In genomic region chrX:41559662-41560061, GRCh38 we compare ENCODE assay signal across 8 cellular contexts.
DNase-seq lines count a peak whose midpoint lies in the region; ATAC-seq and TF ChIP-seq lines count a peak whose summit lies in the region.

No MANE protein-coding gene starts in this region.

- no peaks in the 10 kb centered on the region for H3K9me3 ChIP-seq in GM23248 (ENCODE audit: low read depth)
- H3K9me3 ChIP-seq in spleen = no peaks in the 10 kb centered on the region

- TF ChIP-seq CTCF in foreskin fibroblast (IDR thresholded peaks at IDR 0.05; ENCODE audit: low read depth, low read length) (no peak), spleen (IDR thresholded peaks at IDR 0.05 in 8 of 11, conservative IDR thresholded peaks at IDR 0.05 in 3 of 11) (no peak)

- no peaks in the 10 kb centered on the region for H3K9me2 ChIP-seq in GM23248 (ENCODE audit: insufficient read depth)

- intact Hi-C loops in spleen (cut with DNase I; ENCODE audit: low total_unique reads) = loop anchor here (10.0 kb wide), 1 partner anchor 195 kb away; no protein-coding TSS in a partner anchor

- H3K36me3 ChIP-seq in GM23248 (ENCODE audit: low read depth) (no peaks in the 10 kb centered on the region), spleen (no peaks in the 10 kb centered on the region)

- H3F3A ChIP-seq in GM23248 (ENCODE audit: insufficient read depth) = peaks cover 13% of the 10 kb centered on the region

- no peaks in the 10 kb centered on the region for H3K27me3 ChIP-seq in GM23248 (replicated peaks; ENCODE audit: insufficient read depth)
- H3K27me3 ChIP-seq in spleen (replicated peaks in 1 of 7) = no peaks in the 10 kb centered on the region

- peak overlapping the region; percentile 12 for H3K4me2 ChIP-seq in GM23248 (ENCODE audit: unreplicated experiment)

- H2AFZ ChIP-seq in GM23248 = no peak overlapping the region; the same call in 1 of the 2 replicates

- in situ Hi-C loops in GM23248 (cut with MboI) = loop anchor here (25.0 kb wide), 1 partner anchor 178 kb away; no protein-coding TSS in a partner anchor

- TF ChIP-seq POLR2A in spleen (IDR thresholded peaks at IDR 0.05) = no peak

- H3K9ac ChIP-seq in GM23248 = peak overlapping the region; percentile 64

- 0 to 3% methylated on average over 2 to 5 of the region's 5 CpGs for WGBS in GM23248 (ENCODE audit: low coverage in 1 of 2, low lambda C conversion rate in 2 of 2, missing lambda C conversion rate in 2 of 2), 2 experiments
- 36 to 64% (median 55%) methylated on average over 5 of the region's 5 CpGs for WGBS in spleen, 5 donors

- no peak overlapping the region for H3K4me3 ChIP-seq in GM23248
- H3K4me3 ChIP-seq in foreskin fibroblast (ENCODE audit: low read depth in 1 of 2, low read length in 2 of 2) = no peak overlapping the region
- no peak overlapping the region for H3K4me3 ChIP-seq in spleen

- ATAC-seq in HG03135 (IDR thresholded peaks at IDR 0.05; ENCODE audit: unreplicated experiment) = no peak
- ATAC-seq in GM18873 (IDR thresholded peaks at IDR 0.05; ENCODE audit: low FRiP score, unreplicated experiment) = no peak

- H3K27ac ChIP-seq in GM23248 (peak overlapping the region; percentile 78), spleen (peak overlapping the region in 5 of 8 donors; percentile 23 to 70 (median 65))

- H4K20me1 ChIP-seq in GM23248 (ENCODE audit: insufficient read depth) = no peaks in the 10 kb centered on the region

- H3K4me1 ChIP-seq in GM23248 (ENCODE audit: insufficient read depth) (peaks cover 27% of the 10 kb centered on the region), spleen (peaks cover 0 to 51% (median 24%) of the 10 kb centered on the region in 6 donors)

- H3K79me2 ChIP-seq in GM23248 (ENCODE audit: insufficient read depth) = no peaks in the 10 kb centered on the region

- DNase-seq in GM23248 (peak; percentile 74), foreskin fibroblast (peak; percentile 78 to 80), spleen (no peak), NOMO-1 treated with DMSO at 0.1 percent for 48 hours (lab: John Stamatoyannopoulos, UW; ENCODE audit: unreplicated experiment) (no peak), cortex of kidney (lab: John Stamatoyannopoulos, UW) (no peak)
- DNase-seq in activated CD4-positive, alpha-beta T cell treated with anti-CD3 and anti-CD28 coated beads for 48 hours = peak; percentile 11

Comparison
In these comparisons a context has a peak if more than half of its experiments do, and no peak if none do; other contexts are left out.
1. DNase-seq: peak in GM23248 (single experiment), activated CD4-positive, alpha-beta T cell treated with anti-CD3 and anti-CD28 coated beads for 48 hours (single experiment) and foreskin fibroblast (2 of 2); none in spleen (single experiment), NOMO-1 treated with DMSO at 0.1 percent for 48 hours (single experiment) and cortex of kidney (single experiment).